ENCODE assay signal across 40 cellular contexts in the genomic region with DNA sequence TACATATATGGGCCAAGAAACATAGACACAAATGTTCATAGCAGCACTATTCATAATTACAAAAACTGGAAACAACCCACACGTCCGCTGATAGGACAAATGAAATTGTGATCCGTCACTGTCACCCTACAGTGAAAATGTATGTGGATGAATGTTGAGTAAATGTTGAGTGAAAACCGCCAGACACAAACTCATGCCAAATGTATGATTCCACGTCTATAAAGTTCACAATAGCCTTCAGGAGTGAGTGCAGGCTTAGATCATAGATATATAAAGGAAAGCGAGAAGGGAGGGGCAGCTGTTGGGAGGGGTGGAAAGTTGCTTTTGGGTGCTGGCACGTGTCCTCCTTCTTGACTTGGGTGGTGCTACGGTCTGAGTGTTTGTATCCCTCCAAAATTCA. TPM values are rescaled to one million over a fixed set of nuclear protein-coding genes. Genes with fewer than 3 reads are reported as not detected.
"Had no signal": no experiment of that assay in that cellular context is flagged by ENCODE, and none has a peak within 500 bp of the region (broad histone marks: within the 10 kb centered on the region; RNA-seq: fewer than 3 reads in every experiment).

No MANE protein-coding gene starts in this region.

- H3K9me3 Mint-ChIP-seq: activated CD4-positive, alpha-beta memory T cell treated with anti-CD3 and anti-CD28 coated beads, Interleukin-2, amount 10 ng/mL, durations not matched to agents 7 days and 5 days; activated CD4-positive, alpha-beta T cell treated with anti-CD3 and anti-CD28 coated beads, Interleukin-2, amount 10 ng/mL, durations not matched to agents 7 days and 5 days; activated T-cell treated with anti-CD3 and anti-CD28 coated beads, Interleukin-2, amount 50 U/mL, for 24 hours; naive B cell; nephron progenitor cell; stimulated activated effector memory CD8-positive, alpha-beta T cell treated with anti-CD3 and anti-CD28 coated beads, Interleukin-12 subunit alpha, Interleukin-12 subunit beta, amount 100 ng/mL, for 72 hours; stimulated activated naive CD8-positive, alpha-beta T cell treated with anti-CD3 and anti-CD28 coated beads, Interleukin-15, Interleukin-2, amounts not matched to agents 100 ng/mL and 50 ng/mL, for 24 hours; T-helper 1 cell treated with Interleukin-12 subunit alpha and Interleukin-12 subunit beta and Interleukin-4 antibody, amounts not matched to agents 30 μg/mL and 1 μg/mL, for 36 hours; WTC11 had no signal

- H3K9me3 ChIP-seq: heart right ventricle, neutrophil, pancreas, prostate gland, upper lobe of left lung, vagina had no signal

- H3K36me3 Mint-ChIP-seq: brain; naive B cell; stimulated activated effector memory CD8-positive, alpha-beta T cell treated with anti-CD3 and anti-CD28 coated beads, Interleukin-12 subunit alpha, Interleukin-12 subunit beta, amount 100 ng/mL, for 72 hours; WTC11 had no signal

- DNase-seq: activated CD4-positive, alpha-beta memory T cell treated with anti-CD3 and anti-CD28 coated beads, Interleukin-2, amount 10 ng/mL, durations not matched to agents 7 days and 5 days; activated CD4-positive, alpha-beta T cell treated with anti-CD3 and anti-CD28 coated beads for 1 hour; activated CD4-positive, alpha-beta T cell treated with anti-CD3 and anti-CD28 coated beads, Interleukin-2, amount 10 ng/mL, durations not matched to agents 7 days and 5 days; activated CD8-positive, alpha-beta memory T cell treated with anti-CD3 and anti-CD28 coated beads, Interleukin-2, amount 50 U/mL, for 48 hours; activated gamma-delta T cell; activated naive CD4-positive, alpha-beta T cell treated with anti-CD3 and anti-CD28 coated beads, Interleukin-2, amount 50 U/mL, for 16 hours; activated T-cell treated with anti-CD3 and anti-CD28 coated beads, Interleukin-2, amount 50 U/mL, for 24 hours; cerebellar nuclear complex; dorsolateral prefrontal cortex; effector memory CD4-positive, alpha-beta T cell; foreskin melanocyte; heart right ventricle; left cardiac atrium; left ventricle myocardium superior; naive B cell; nephron progenitor cell; pancreas; retina; stimulated activated CD4-positive, alpha-beta T cell treated with anti-CD3 and anti-CD28 coated beads, Interleukin-4, amount 100 ng/mL, for 24 hours; SW 1271; T-helper 9 cell; upper lobe of left lung had no signal

- H3K36me3 ChIP-seq: cardiac muscle cell, heart right ventricle, neutrophil, pancreas, prostate gland, upper lobe of left lung, vagina had no signal

- FAIRE-seq: pancreas had no signal

- H3K4me3 ChIP-seq: cardiac muscle cell, coronary artery, dorsolateral prefrontal cortex, heart right ventricle, pancreas, prostate gland, skin epidermis, upper lobe of left lung, vagina had no signal

- H3K4me3 Mint-ChIP-seq: activated CD4-positive, alpha-beta memory T cell treated with anti-CD3 and anti-CD28 coated beads, Interleukin-2, amount 10 ng/mL, durations not matched to agents 7 days and 5 days; activated CD4-positive, alpha-beta T cell treated with anti-CD3 and anti-CD28 coated beads, Interleukin-2, amount 10 ng/mL, durations not matched to agents 7 days and 5 days; activated T-cell treated with anti-CD3 and anti-CD28 coated beads, Interleukin-2, amount 50 U/mL, for 24 hours; brain; naive B cell; nephron progenitor cell; stimulated activated effector memory CD8-positive, alpha-beta T cell treated with anti-CD3 and anti-CD28 coated beads, Interleukin-12 subunit alpha, Interleukin-12 subunit beta, amount 100 ng/mL, for 72 hours; stimulated activated naive CD8-positive, alpha-beta T cell treated with anti-CD3 and anti-CD28 coated beads, Interleukin-15, Interleukin-2, amounts not matched to agents 100 ng/mL and 50 ng/mL, for 24 hours; T-helper 1 cell treated with Interleukin-12 subunit alpha and Interleukin-12 subunit beta and Interleukin-4 antibody, amounts not matched to agents 30 μg/mL and 1 μg/mL, for 36 hours; WTC11 had no signal

- H3K4me1 ChIP-seq: pancreas, prostate gland had no signal

- ATAC-seq: heart right ventricle; left cardiac atrium; left ventricle myocardium superior; sciatic nerve; stimulated activated effector memory CD8-positive, alpha-beta T cell treated with anti-CD3 and anti-CD28 coated beads, Interleukin-12 subunit alpha, Interleukin-12 subunit beta, amount 100 ng/mL, for 72 hours; WTC11 had no signal

- H3K4me1 Mint-ChIP-seq: brain had no signal

- H3K27ac Mint-ChIP-seq: activated CD4-positive, alpha-beta memory T cell treated with anti-CD3 and anti-CD28 coated beads, Interleukin-2, amount 10 ng/mL, durations not matched to agents 7 days and 5 days; activated CD4-positive, alpha-beta T cell treated with anti-CD3 and anti-CD28 coated beads, Interleukin-2, amount 10 ng/mL, durations not matched to agents 7 days and 5 days; activated T-cell treated with anti-CD3 and anti-CD28 coated beads, Interleukin-2, amount 50 U/mL, for 24 hours; brain; nephron progenitor cell; stimulated activated effector memory CD8-positive, alpha-beta T cell treated with anti-CD3 and anti-CD28 coated beads, Interleukin-12 subunit alpha, Interleukin-12 subunit beta, amount 100 ng/mL, for 72 hours; stimulated activated naive CD8-positive, alpha-beta T cell treated with anti-CD3 and anti-CD28 coated beads, Interleukin-15, Interleukin-2, amounts not matched to agents 100 ng/mL and 50 ng/mL, for 24 hours; T-helper 1 cell treated with Interleukin-12 subunit alpha and Interleukin-12 subunit beta and Interleukin-4 antibody, amounts not matched to agents 30 μg/mL and 1 μg/mL, for 36 hours; WTC11 had no signal

- H3K27me3 ChIP-seq: dorsolateral prefrontal cortex, pancreas, upper lobe of left lung, vagina had no signal

- H3K27ac ChIP-seq: cardiac muscle cell, coronary artery, dorsolateral prefrontal cortex, heart right ventricle, neutrophil, pancreas, prostate gland, upper lobe of left lung, vagina had no signal

RNA-seq across cellular contexts. Expression of a gene that starts 33.6 kb away (rescaled TPM):
- total RNA-seq: activated CD4-positive, alpha-beta memory T cell treated with anti-CD3 and anti-CD28 coated beads, Interleukin-2, amount 10 ng/mL, durations not matched to agents 7 days and 5 days; activated CD4-positive, alpha-beta T cell treated with anti-CD3 and anti-CD28 coated beads, Interleukin-2, amount 10 ng/mL, durations not matched to agents 7 days and 5 days; cardiac muscle cell; dorsolateral prefrontal cortex; glomerular endothelial cell; heart right ventricle; left cardiac atrium; left ventricle myocardium superior; lung microvascular endothelial cell; mesenteric fat pad; pancreas; prostate gland; sciatic nerve; subcutaneous adipose tissue; upper lobe of left lung; vagina had no signal
- polyA plus RNA-seq: cardiac muscle cell, esophagus, heart right ventricle, pancreas, thymus had no signal
